27 cellular contexts compared by ENCODE assay signal in genomic region chr14:84390010-84390409, GRCh38.
"Had no signal": no experiment of that assay in that cellular context is flagged by ENCODE, and none has a peak within 500 bp of the region (broad histone marks: within the 10 kb centered on the region; RNA-seq: fewer than 3 reads in every experiment).

No MANE protein-coding gene starts in this region.

- ATAC-seq: esophagus mucosa; gastrocnemius medialis; heart left ventricle; left lobe of liver; natural killer cell; right lobe of liver; stimulated activated naive CD8-positive, alpha-beta T cell treated with anti-CD3 and anti-CD28 coated beads, Interleukin-15, amount 100 ng/mL, for 72 hours; upper lobe of right lung had no signal

- H3K36me3 ChIP-seq: gastrocnemius medialis, heart left ventricle, right lobe of liver, suprapubic skin, transverse colon, upper lobe of right lung, vagina had no signal

- H3K27ac ChIP-seq: dorsolateral prefrontal cortex, epithelial cell of prostate, gastrocnemius medialis, heart left ventricle, hepatocyte, parathyroid adenoma, right lobe of liver, suprapubic skin, transverse colon, upper lobe of right lung, vagina had no signal

- H3K4me1 Mint-ChIP-seq: memory B cell; natural killer cell; stimulated activated naive CD8-positive, alpha-beta T cell treated with anti-CD3 and anti-CD28 coated beads, Interleukin-15, amount 100 ng/mL, for 72 hours had no signal

- H3K4me3 Mint-ChIP-seq: memory B cell; natural killer cell; stimulated activated naive CD8-positive, alpha-beta T cell treated with anti-CD3 and anti-CD28 coated beads, Interleukin-15, amount 100 ng/mL, for 72 hours had no signal

- H3K36me3 Mint-ChIP-seq: memory B cell, natural killer cell had no signal

- H3K27me3 Mint-ChIP-seq: memory B cell; progenitor cell of endocrine pancreas; stimulated activated naive CD8-positive, alpha-beta T cell treated with anti-CD3 and anti-CD28 coated beads, Interleukin-15, amount 100 ng/mL, for 72 hours had no signal

- H3K4me3 ChIP-seq: dorsolateral prefrontal cortex, gastrocnemius medialis, heart left ventricle, hepatocyte, lung, right lobe of liver, suprapubic skin, transverse colon, upper lobe of right lung, vagina had no signal

- H3K27me3 ChIP-seq: dorsolateral prefrontal cortex, gastrocnemius medialis, heart left ventricle, hepatocyte, right lobe of liver, suprapubic skin, transverse colon, upper lobe of right lung, vagina had no signal

- H3K9ac ChIP-seq: parathyroid adenoma had no signal

- DNase-seq: cortex of kidney; dorsolateral prefrontal cortex; effector CD4-positive, alpha-beta T cell; gastrocnemius medialis; heart left ventricle; kidney; natural killer cell; right lobe of liver; small intestine; stimulated activated CD4-positive, alpha-beta T cell treated with anti-CD3 and anti-CD28 coated beads, Interleukin-12 subunit alpha, Interleukin-12 subunit beta, amount 100 ng/mL, for 4 hours; stimulated activated CD4-positive, alpha-beta T cell treated with anti-CD3 and anti-CD28 coated beads, Interleukin-1b, Interleukin-23, amount 100 ng/mL, for 48 hours; stimulated activated CD4-positive, alpha-beta T cell treated with anti-CD3 and anti-CD28 coated beads, Interleukin-4, amount 100 ng/mL, for 1 hour; stimulated activated CD8-positive, alpha-beta memory T cell treated with anti-CD3 and anti-CD28 coated beads, Interleukin-4, amount 100 ng/mL, for 48 hours; stimulated activated naive CD4-positive, alpha-beta T cell; stimulated activated naive CD8-positive, alpha-beta T cell treated with anti-CD3 and anti-CD28 coated beads, Interleukin-15, amount 100 ng/mL, for 72 hours; transverse colon; upper lobe of right lung had no signal

- H3K4me1 ChIP-seq: gastrocnemius medialis, heart left ventricle, parathyroid adenoma, right lobe of liver, suprapubic skin, transverse colon, upper lobe of right lung, vagina had no signal

- H2AFZ ChIP-seq: hepatocyte, parathyroid adenoma had no signal

- H3K27ac Mint-ChIP-seq: memory B cell; natural killer cell; progenitor cell of endocrine pancreas; stimulated activated naive CD8-positive, alpha-beta T cell treated with anti-CD3 and anti-CD28 coated beads, Interleukin-15, amount 100 ng/mL, for 72 hours had no signal

- H3K9me3 ChIP-seq: gastrocnemius medialis, right lobe of liver, suprapubic skin, transverse colon, upper lobe of right lung, vagina had no signal

- H3K4me2 ChIP-seq: hepatocyte had no signal
